9 cellular contexts compared by ENCODE assay signal in genomic region chr2:200380833-200381542, GRCh38.
DNase-seq lines count a peak whose midpoint lies in the region; ATAC-seq and TF ChIP-seq lines count a peak whose summit lies in the region.
"Had no signal": no experiment of that assay in that cellular context is flagged by ENCODE, and none has a peak within 500 bp of the region (broad histone marks: within the 10 kb centered on the region; RNA-seq: fewer than 3 reads in every experiment).

No MANE protein-coding gene starts in this region.

- intact Hi-C loops in ascending aorta (cut with DNase I): no loop called here

- H3K27ac ChIP-seq in HUES48 (ENCODE audit: low read depth, low read length): peak overlapping the region; percentile 74
- peak overlapping the region; percentile 59 to 73 for H3K27ac ChIP-seq in ascending aorta
- H3K27ac ChIP-seq: VCaP had no signal

- POLR2A ChIA-PET in naive thymus-derived CD8-positive, alpha-beta T cell (lab: Charles Lee): no interaction called here

- no peak for ATAC-seq in naive thymus-derived CD8-positive, alpha-beta T cell
- ATAC-seq in GM19467 (IDR thresholded peaks at IDR 0.05; ENCODE audit: unreplicated experiment): no peak

- no peak for TF ChIP-seq CTCF in ascending aorta (IDR thresholded peaks at IDR 0.05)

- peak; percentile 72 for DNase-seq in ELR (ENCODE audit: low read depth)
- no peak for DNase-seq in ascending aorta (ENCODE audit: low spot score in 2 of 2)
- DNase-seq in naive thymus-derived CD8-positive, alpha-beta T cell: no peak
- DNase-seq in DMS114 treated with DMSO at 0.1 percent for 48 hours (lab: John Stamatoyannopoulos, UW; ENCODE audit: unreplicated experiment): no peak
- DNase-seq in HUDEP-2 (lab: John Stamatoyannopoulos, UW; ENCODE audit: unreplicated experiment in 76 of 76): no peak
- no peak for DNase-seq in NCI-H2171 (lab: John Stamatoyannopoulos, UW)

- H3K36me3 ChIP-seq in HUES48 (ENCODE audit: control insufficient read depth, insufficient read depth, low read length) (no peaks in the 10 kb centered on the region), ascending aorta (no peaks in the 10 kb centered on the region)

- peak overlapping the region in 7 of 10 donors; percentile 6 to 86 (median 36) for H3K27ac Mint-ChIP-seq in naive thymus-derived CD8-positive, alpha-beta T cell

- no peak overlapping the region for H3K4me3 Mint-ChIP-seq in naive thymus-derived CD8-positive, alpha-beta T cell

- H3K4me1 ChIP-seq in HUES48 (ENCODE audit: control insufficient read depth, insufficient read depth, low read length) (peaks cover 77% of the 10 kb centered on the region), ascending aorta (peaks cover 0 to 50% of the 10 kb centered on the region in 2 donors)

- H3K9me3 ChIP-seq in HUES48 (ENCODE audit: control insufficient read depth, insufficient read depth, low read length) (no peaks in the 10 kb centered on the region), ascending aorta (no peaks in the 10 kb centered on the region)

- H3K27me3 Mint-ChIP-seq in naive thymus-derived CD8-positive, alpha-beta T cell: no peaks in the 10 kb centered on the region

- H3K4me3 ChIP-seq in HUES48 (ENCODE audit: low read depth, low read length) (no peak overlapping the region), ascending aorta (no peak overlapping the region)

- no peaks in the 10 kb centered on the region for H3K9me3 Mint-ChIP-seq in naive thymus-derived CD8-positive, alpha-beta T cell

- no peaks in the 10 kb centered on the region for H3K36me3 Mint-ChIP-seq in naive thymus-derived CD8-positive, alpha-beta T cell

- H3K9ac ChIP-seq in HUES48 (ENCODE audit: low read depth, low read length): no peak overlapping the region

- H3K27me3 ChIP-seq in HUES48 (ENCODE audit: control insufficient read depth, insufficient read depth, low read length) (no peaks in the 10 kb centered on the region), ascending aorta (no peaks in the 10 kb centered on the region)

- peaks cover 13 to 37% (median 27%) of the 10 kb centered on the region in 4 donors for H3K4me1 Mint-ChIP-seq in naive thymus-derived CD8-positive, alpha-beta T cell
